In the genomic region with DNA sequence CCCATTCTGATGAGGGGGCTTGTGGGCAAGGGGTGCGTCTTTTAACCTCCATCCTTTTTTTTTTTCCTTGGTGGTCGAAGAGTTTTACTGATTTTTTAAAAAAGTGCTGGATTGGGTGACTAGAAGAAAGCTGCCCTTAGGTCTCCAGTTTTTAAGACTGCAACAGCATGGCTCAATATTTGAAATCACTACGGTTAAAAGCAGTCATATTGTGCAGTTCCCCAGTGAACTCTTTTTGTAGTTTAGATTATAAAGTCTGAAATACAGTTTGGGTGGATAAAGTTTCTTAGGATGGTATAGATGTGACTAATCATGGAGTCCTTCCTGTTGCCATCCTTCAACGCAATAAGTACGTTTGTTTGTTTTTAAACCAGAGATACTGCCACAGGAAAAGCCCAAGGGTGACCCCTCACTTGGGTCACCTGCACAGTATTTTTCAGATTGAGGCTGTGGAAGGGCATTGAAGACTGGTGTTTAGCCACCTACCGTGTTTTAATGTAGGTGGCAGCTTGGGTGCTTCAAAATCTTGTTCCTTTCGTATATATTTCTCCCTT, we compare ENCODE assay signal across 8 cellular contexts. TPM values are rescaled to one million over a fixed set of nuclear protein-coding genes. Genes with fewer than 3 reads are reported as not detected.
DNase-seq lines count a peak whose midpoint lies in the region; FAIRE-seq and TF ChIP-seq lines count a peak whose summit lies in the region.

No MANE protein-coding gene starts in this region.

- peaks cover 5 to 10% (median 7%) of the 10 kb centered on the region in 4 donors for H3K4me1 ChIP-seq in Peyer's patch
- peaks cover 6 to 10% of the 10 kb centered on the region in 2 experiments for H3K4me1 ChIP-seq in trophoblast cell (ENCODE audit: control insufficient read depth in 1 of 2, insufficient read depth in 2 of 2, low read length in 2 of 2)

- peak overlapping the region; percentile 56 for H2BK5ac ChIP-seq in trophoblast cell (ENCODE audit: low read depth, low read length, poor library complexity)

- peaks cover 8% of the 10 kb centered on the region for H3K79me2 ChIP-seq in trophoblast cell (ENCODE audit: control insufficient read depth, insufficient read depth, low read length, poor library complexity)

- TF ChIP-seq CTCF in Peyer's patch (IDR thresholded peaks at IDR 0.05) (no peak), epithelial cell of proximal tubule (conservative IDR thresholded peaks at IDR 0.05; ENCODE audit: low read depth, low read length) (no peak)

- no peak overlapping the region for H2BK120ac ChIP-seq in trophoblast cell (ENCODE audit: insufficient read depth, low read length, poor library complexity)

- no peak overlapping the region for H4K91ac ChIP-seq in trophoblast cell (ENCODE audit: low read depth, low read length)

- H3K9me3 ChIP-seq in Peyer's patch (no peaks in the 10 kb centered on the region), trophoblast cell (ENCODE audit: insufficient read depth, low read depth, low read length) (no peaks in the 10 kb centered on the region)

- WGBS in trophoblast cell (ENCODE audit: extremely low coverage, insufficient coverage, insufficient read length), result no CpG with 5 or more reads among the region's 7 CpGs

- H3K14ac ChIP-seq in trophoblast cell (ENCODE audit: low read length), result peak overlapping the region; percentile 37

- TF ChIP-seq POLR2A in GM12892 (IDR thresholded peaks at IDR 0.05; ENCODE audit: low read depth, low read length) (no peak), Peyer's patch (IDR thresholded peaks at IDR 0.05) (peak in 1 of 2 donors; percentile 10)

- H3K36me3 ChIP-seq in Peyer's patch, result peaks cover 0 to 34% (median 0%) of the 10 kb centered on the region in 3 donors
- peaks cover 5 to 10% of the 10 kb centered on the region in 2 experiments for H3K36me3 ChIP-seq in trophoblast cell (ENCODE audit: control insufficient read depth in 1 of 2, insufficient read depth in 2 of 2, low read length in 2 of 2)

- no peak overlapping the region for H2BK12ac ChIP-seq in trophoblast cell (ENCODE audit: low read length)

- H4K12ac ChIP-seq in trophoblast cell (ENCODE audit: low read depth, low read length), result peak overlapping the region; percentile 59

- H3K4me2 ChIP-seq in trophoblast cell (ENCODE audit: low read length), result peak overlapping the region; percentile 82

- DNase-seq in GM12892 (ENCODE audit: insufficient read length) (no peak), Peyer's patch (no peak), epithelial cell of proximal tubule (ENCODE audit: low read depth) (no peak), trophoblast cell (no peak), epidermal melanocyte (ENCODE audit: insufficient read length, low spot score) (no peak), NCI-H1105 treated with DMSO at 0.1 percent for 48 hours (lab: John Stamatoyannopoulos, UW) (no peak), D341Med (ENCODE audit: low spot score) (no peak), frontal cortex (ENCODE audit: low spot score in 2 of 2) (no peak)

- FAIRE-seq in GM12892 (lab: Jason Lieb, UNC), result peak; percentile 61
- no peak for FAIRE-seq in frontal cortex (lab: Jason Lieb, UNC)

- peak overlapping the region; percentile 79 to 97 (median 88) for H3K4me3 ChIP-seq in Peyer's patch
- peak overlapping the region; percentile 68 for H3K4me3 ChIP-seq in epithelial cell of proximal tubule (ENCODE audit: low read depth, low read length)
- peak overlapping the region; percentile 28 for H3K4me3 ChIP-seq in trophoblast cell (ENCODE audit: low read depth, low read length)

- H2AFZ ChIP-seq in trophoblast cell (ENCODE audit: insufficient read depth, low read length, poor library complexity), result no peak overlapping the region

- H3K27me3 ChIP-seq in Peyer's patch, result no peaks in the 10 kb centered on the region
- H3K27me3 ChIP-seq in trophoblast cell (ENCODE audit: insufficient read depth, low read length), result no peaks in the 10 kb centered on the region

- no peak overlapping the region for H3K9ac ChIP-seq in trophoblast cell (ENCODE audit: low read length)

- no peak overlapping the region for H3K23ac ChIP-seq in trophoblast cell (ENCODE audit: low read length)

- peak overlapping the region; percentile 78 for H3K4ac ChIP-seq in trophoblast cell (ENCODE audit: low read depth, low read length)

- H3K79me1 ChIP-seq in trophoblast cell (ENCODE audit: low read length), result peaks cover 9% of the 10 kb centered on the region

- peak overlapping the region; percentile 92 to 99 (median 97) for H3K27ac ChIP-seq in Peyer's patch
- peak overlapping the region; percentile 68 for H3K27ac ChIP-seq in trophoblast cell (ENCODE audit: low read depth, low read length)

- H4K8ac ChIP-seq in trophoblast cell (ENCODE audit: low read depth, low read length), result peak overlapping the region; percentile 60

- peak overlapping the region; percentile 59 for H2AK5ac ChIP-seq in trophoblast cell (ENCODE audit: low read length)

- H3K18ac ChIP-seq in trophoblast cell (ENCODE audit: low read length), result peak overlapping the region; percentile 18

RNA-seq across cellular contexts. Expression of a gene that starts 0.5 kb away (rescaled TPM):
- 59.6 TPM for polyA plus RNA-seq in GM12892 (2012; ENCODE audit: missing spikeins)
- total RNA-seq in Peyer's patch (10 to 100 TPM; 19.5 to 42.6 (median 24.9) TPM), epithelial cell of proximal tubule (63.2 and 127 TPM in 2 replicates), frontal cortex (20.4 TPM)
- 59.0 and 59.3 TPM in 2 replicates for polyA plus RNA-seq in trophoblast cell (2013)

RNA-seq across cellular contexts. Expression of a gene that starts 0.9 kb away (rescaled TPM):
- 9.1 TPM for polyA plus RNA-seq in GM12892 (2012; ENCODE audit: missing spikeins)
- total RNA-seq in Peyer's patch (10 to 100 TPM; 14.5 to 27.2 (median 21.5) TPM), epithelial cell of proximal tubule (8.8 and 13.6 TPM in 2 replicates), frontal cortex (32.6 TPM)
- polyA plus RNA-seq in trophoblast cell (2013), result 8.8 and 9.2 TPM in 2 replicates

Comparison
In these comparisons a context has a peak if more than half of its experiments do, and no peak if none do; other contexts are left out.
1. H3K4me3 ChIP-seq: peak in every context shown above with its lines; median percentile 88 in Peyer's patch; 68 in epithelial cell of proximal tubule; 28 in trophoblast cell.